1 cellular context compared by ENCODE assay signal in the genomic region with DNA sequence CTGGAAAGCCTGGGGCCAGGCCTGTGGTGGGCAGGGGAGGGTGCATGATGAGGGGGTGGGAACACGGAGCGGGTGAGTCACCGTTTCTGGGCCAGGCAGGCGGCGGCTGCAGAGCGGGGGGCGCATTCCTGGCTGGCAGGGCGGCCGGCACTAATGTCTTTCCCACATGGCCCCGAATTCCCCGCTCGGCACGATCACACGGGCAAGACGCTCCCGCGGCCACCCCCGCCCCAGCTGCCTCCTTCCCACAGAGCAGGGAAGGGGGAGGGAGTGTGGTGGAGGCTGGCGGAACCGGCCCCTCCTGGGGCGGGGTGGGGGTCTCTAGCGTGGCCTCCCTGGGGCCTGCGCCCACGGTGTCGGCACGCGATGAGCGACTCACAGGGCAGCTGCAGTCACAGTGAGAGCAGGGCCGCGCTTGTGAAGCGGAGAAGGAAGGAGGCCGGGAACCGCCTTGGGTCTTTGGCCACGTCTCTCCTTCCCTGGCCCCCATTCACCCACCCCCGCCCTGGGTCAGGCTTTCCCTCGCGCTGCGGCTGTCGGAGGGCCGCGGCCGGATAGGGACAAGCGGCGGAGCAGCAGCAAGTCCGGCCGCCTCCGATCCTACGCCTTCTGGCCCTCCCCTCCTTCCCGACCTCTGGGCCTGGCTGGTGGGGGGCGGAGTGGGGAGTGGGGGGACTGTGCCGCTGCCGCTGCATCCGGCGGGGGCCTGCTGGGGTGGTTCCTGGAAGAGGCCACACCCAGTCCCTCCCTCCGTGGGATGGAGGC.
TF ChIP-seq lines count a peak whose summit lies in the region.

No MANE protein-coding gene starts in this region.

TF ChIP-seq in HepG2, 621 proteins besides CTCF, POLR2A, EP300 and RAD21 (continued from another document and continues in another):
- TF ChIP-seq, protein P1, sequence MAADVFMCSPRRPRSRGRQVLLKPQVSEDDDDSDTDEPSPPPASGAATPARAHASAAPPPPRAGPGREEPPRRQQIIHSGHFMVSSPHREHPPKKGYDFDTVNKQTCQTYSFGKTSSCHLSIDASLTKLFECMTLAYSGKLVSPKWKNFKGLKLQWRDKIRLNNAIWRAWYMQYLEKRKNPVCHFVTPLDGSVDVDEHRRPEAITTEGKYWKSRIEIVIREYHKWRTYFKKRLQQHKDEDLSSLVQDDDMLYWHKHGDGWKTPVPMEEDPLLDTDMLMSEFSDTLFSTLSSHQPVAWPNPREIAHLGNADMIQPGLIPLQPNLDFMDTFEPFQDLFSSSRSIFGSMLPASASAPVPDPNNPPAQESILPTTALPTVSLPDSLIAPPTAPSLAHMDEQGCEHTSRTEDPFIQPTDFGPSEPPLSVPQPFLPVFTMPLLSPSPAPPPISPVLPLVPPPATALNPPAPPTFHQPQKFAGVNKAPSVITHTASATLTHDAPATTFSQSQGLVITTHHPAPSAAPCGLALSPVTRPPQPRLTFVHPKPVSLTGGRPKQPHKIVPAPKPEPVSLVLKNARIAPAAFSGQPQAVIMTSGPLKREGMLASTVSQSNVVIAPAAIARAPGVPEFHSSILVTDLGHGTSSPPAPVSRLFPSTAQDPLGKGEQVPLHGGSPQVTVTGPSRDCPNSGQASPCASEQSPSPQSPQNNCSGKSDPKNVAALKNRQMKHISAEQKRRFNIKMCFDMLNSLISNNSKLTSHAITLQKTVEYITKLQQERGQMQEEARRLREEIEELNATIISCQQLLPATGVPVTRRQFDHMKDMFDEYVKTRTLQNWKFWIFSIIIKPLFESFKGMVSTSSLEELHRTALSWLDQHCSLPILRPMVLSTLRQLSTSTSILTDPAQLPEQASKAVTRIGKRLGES (CRISPR knock-in tag; IDR thresholded peaks at IDR 0.05; ENCODE audit: borderline replicate concordance), result no peak
- TF ChIP-seq, protein P2, sequence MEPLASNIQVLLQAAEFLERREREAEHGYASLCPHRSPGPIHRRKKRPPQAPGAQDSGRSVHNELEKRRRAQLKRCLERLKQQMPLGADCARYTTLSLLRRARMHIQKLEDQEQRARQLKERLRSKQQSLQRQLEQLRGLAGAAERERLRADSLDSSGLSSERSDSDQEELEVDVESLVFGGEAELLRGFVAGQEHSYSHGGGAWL (CRISPR knock-in tag; IDR thresholded peaks at IDR 0.05), result peak; percentile 48; the same call in 1 of the 2 replicates
- TF ChIP-seq, protein P3, sequence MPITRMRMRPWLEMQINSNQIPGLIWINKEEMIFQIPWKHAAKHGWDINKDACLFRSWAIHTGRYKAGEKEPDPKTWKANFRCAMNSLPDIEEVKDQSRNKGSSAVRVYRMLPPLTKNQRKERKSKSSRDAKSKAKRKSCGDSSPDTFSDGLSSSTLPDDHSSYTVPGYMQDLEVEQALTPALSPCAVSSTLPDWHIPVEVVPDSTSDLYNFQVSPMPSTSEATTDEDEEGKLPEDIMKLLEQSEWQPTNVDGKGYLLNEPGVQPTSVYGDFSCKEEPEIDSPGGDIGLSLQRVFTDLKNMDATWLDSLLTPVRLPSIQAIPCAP (CRISPR knock-in tag; IDR thresholded peaks at IDR 0.05; ENCODE audit: low read depth), result no peak
- TF ChIP-seq HNRNPUL1 (IDR thresholded peaks at IDR 0.05; ENCODE audit: low read depth, low read length) (no peak), ZNF329 (CRISPR knock-in tag; IDR thresholded peaks at IDR 0.05; ENCODE audit: low read depth) (peak; percentile 63; the same call in 1 of the 2 replicates), JUN (CRISPR knock-in tag; IDR thresholded peaks at IDR 0.05) (peak; percentile 73), KLF12 (CRISPR knock-in tag; IDR thresholded peaks at IDR 0.05; ENCODE audit: borderline replicate concordance) (no peak), ZNF460 (CRISPR knock-in tag; IDR thresholded peaks at IDR 0.05; ENCODE audit: borderline replicate concordance) (no peak), KDM4B (CRISPR knock-in tag; IDR thresholded peaks at IDR 0.05) (no peak; the same call in 1 of the 2 replicates), ZNF703 (CRISPR knock-in tag; IDR thresholded peaks at IDR 0.05; ENCODE audit: borderline replicate concordance) (no peak), MXI1 (IDR thresholded peaks at IDR 0.05; ENCODE audit: borderline replicate concordance, low read depth, low read length) (no peak), LCORL (IDR thresholded peaks at IDR 0.05) (no peak), LCORL (CRISPR knock-in tag; IDR thresholded peaks at IDR 0.05) (peak; percentile 59; the same call in 1 of the 2 replicates), KLF6 (CRISPR knock-in tag; IDR thresholded peaks at IDR 0.05) (no peak), ZNF234 (CRISPR knock-in tag; conservative IDR thresholded peaks at IDR 0.05) (no peak), ZNF333 (CRISPR knock-in tag; IDR thresholded peaks at IDR 0.05; ENCODE audit: borderline replicate concordance) (peak; percentile 68; the same call in 1 of the 2 replicates), ZKSCAN1 (IDR thresholded peaks at IDR 0.05; ENCODE audit: low read length) (no peak), ZBTB1 (CRISPR knock-in tag; IDR thresholded peaks at IDR 0.05; ENCODE audit: borderline replicate concordance) (no peak), ZNF607 (CRISPR knock-in tag; IDR thresholded peaks at IDR 0.05; ENCODE audit: borderline replicate concordance) (no peak), CBX5 (CRISPR knock-in tag; IDR thresholded peaks at IDR 0.05; ENCODE audit: borderline replicate concordance) (peak; percentile 73; the same call in 1 of the 2 replicates), RAD51 (IDR thresholded peaks at IDR 0.05; ENCODE audit: borderline replicate concordance) (no peak), ARNTL (CRISPR knock-in tag; IDR thresholded peaks at IDR 0.05) (peak; percentile 31), ZNF530 (CRISPR knock-in tag; IDR thresholded peaks at IDR 0.05; ENCODE audit: low read depth) (no peak), ZNF292 (CRISPR knock-in tag; IDR thresholded peaks at IDR 0.05; ENCODE audit: borderline replicate concordance, low read depth) (peak; percentile 63; the same call in 1 of the 2 replicates), ZNF788 (CRISPR knock-in tag; IDR thresholded peaks at IDR 0.05; ENCODE audit: borderline replicate concordance) (peak; percentile 36; the same call in 1 of the 2 replicates), CCDC6 (CRISPR knock-in tag; IDR thresholded peaks at IDR 0.05) (no peak; the same call in 1 of the 2 replicates), IRF2 (CRISPR knock-in tag; IDR thresholded peaks at IDR 0.05) (peak; percentile 20; the same call in 1 of the 2 replicates), CENPT (CRISPR knock-in tag; IDR thresholded peaks at IDR 0.05; ENCODE audit: low read depth) (no peak)
- TF ChIP-seq, protein P4, sequence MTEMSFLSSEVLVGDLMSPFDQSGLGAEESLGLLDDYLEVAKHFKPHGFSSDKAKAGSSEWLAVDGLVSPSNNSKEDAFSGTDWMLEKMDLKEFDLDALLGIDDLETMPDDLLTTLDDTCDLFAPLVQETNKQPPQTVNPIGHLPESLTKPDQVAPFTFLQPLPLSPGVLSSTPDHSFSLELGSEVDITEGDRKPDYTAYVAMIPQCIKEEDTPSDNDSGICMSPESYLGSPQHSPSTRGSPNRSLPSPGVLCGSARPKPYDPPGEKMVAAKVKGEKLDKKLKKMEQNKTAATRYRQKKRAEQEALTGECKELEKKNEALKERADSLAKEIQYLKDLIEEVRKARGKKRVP (CRISPR knock-in tag; IDR thresholded peaks at IDR 0.05), result 0 out of 4 replicates have a peak, but pooled peaks of 1 of the 2 experiments have one; percentile 31
- TF ChIP-seq, protein P5, sequence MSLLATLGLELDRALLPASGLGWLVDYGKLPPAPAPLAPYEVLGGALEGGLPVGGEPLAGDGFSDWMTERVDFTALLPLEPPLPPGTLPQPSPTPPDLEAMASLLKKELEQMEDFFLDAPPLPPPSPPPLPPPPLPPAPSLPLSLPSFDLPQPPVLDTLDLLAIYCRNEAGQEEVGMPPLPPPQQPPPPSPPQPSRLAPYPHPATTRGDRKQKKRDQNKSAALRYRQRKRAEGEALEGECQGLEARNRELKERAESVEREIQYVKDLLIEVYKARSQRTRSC (CRISPR knock-in tag; IDR thresholded peaks at IDR 0.05; ENCODE audit: low read depth), result no peak
- TF ChIP-seq, protein P6, sequence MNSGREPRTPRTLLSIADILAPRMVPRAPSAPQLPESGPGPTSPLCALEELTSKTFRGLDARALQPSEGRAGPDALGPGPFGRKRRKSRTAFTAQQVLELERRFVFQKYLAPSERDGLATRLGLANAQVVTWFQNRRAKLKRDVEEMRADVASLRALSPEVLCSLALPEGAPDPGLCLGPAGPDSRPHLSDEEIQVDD (CRISPR knock-in tag; IDR thresholded peaks at IDR 0.05; ENCODE audit: borderline replicate concordance), result peak; percentile 52; the same call in 1 of the 2 replicates
- TF ChIP-seq, protein P7, sequence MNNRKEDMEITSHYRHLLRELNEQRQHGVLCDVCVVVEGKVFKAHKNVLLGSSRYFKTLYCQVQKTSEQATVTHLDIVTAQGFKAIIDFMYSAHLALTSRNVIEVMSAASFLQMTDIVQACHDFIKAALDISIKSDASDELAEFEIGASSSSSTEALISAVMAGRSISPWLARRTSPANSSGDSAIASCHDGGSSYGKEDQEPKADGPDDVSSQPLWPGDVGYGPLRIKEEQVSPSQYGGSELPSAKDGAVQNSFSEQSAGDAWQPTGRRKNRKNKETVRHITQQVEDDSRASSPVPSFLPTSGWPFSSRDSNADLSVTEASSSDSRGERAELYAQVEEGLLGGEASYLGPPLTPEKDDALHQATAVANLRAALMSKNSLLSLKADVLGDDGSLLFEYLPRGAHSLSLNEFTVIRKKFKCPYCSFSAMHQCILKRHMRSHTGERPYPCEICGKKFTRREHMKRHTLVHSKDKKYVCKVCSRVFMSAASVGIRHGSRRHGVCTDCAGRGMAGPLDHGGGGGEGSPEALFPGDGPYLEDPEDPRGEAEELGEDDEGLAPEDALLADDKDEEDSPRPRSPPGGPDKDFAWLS (CRISPR knock-in tag; IDR thresholded peaks at IDR 0.05; ENCODE audit: borderline replicate concordance), result 0 out of 2 replicates have a peak, but pooled peaks have one; percentile 16
- TF ChIP-seq, protein P8, sequence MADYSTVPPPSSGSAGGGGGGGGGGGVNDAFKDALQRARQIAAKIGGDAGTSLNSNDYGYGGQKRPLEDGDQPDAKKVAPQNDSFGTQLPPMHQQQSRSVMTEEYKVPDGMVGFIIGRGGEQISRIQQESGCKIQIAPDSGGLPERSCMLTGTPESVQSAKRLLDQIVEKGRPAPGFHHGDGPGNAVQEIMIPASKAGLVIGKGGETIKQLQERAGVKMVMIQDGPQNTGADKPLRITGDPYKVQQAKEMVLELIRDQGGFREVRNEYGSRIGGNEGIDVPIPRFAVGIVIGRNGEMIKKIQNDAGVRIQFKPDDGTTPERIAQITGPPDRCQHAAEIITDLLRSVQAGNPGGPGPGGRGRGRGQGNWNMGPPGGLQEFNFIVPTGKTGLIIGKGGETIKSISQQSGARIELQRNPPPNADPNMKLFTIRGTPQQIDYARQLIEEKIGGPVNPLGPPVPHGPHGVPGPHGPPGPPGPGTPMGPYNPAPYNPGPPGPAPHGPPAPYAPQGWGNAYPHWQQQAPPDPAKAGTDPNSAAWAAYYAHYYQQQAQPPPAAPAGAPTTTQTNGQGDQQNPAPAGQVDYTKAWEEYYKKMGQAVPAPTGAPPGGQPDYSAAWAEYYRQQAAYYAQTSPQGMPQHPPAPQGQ (CRISPR knock-in tag; IDR thresholded peaks at IDR 0.05; ENCODE audit: borderline replicate concordance), result no peak
- TF ChIP-seq, protein P9, sequence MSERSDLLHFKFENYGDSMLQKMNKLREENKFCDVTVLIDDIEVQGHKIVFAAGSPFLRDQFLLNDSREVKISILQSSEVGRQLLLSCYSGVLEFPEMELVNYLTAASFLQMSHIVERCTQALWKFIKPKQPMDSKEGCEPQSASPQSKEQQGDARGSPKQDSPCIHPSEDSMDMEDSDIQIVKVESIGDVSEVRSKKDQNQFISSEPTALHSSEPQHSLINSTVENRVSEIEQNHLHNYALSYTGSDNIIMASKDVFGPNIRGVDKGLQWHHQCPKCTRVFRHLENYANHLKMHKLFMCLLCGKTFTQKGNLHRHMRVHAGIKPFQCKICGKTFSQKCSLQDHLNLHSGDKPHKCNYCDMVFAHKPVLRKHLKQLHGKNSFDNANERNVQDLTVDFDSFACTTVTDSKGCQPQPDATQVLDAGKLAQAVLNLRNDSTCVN (CRISPR knock-in tag; IDR thresholded peaks at IDR 0.05; ENCODE audit: borderline replicate concordance), result 0 out of 2 replicates have a peak, but pooled peaks have one; percentile 35
- TF ChIP-seq, protein P10, sequence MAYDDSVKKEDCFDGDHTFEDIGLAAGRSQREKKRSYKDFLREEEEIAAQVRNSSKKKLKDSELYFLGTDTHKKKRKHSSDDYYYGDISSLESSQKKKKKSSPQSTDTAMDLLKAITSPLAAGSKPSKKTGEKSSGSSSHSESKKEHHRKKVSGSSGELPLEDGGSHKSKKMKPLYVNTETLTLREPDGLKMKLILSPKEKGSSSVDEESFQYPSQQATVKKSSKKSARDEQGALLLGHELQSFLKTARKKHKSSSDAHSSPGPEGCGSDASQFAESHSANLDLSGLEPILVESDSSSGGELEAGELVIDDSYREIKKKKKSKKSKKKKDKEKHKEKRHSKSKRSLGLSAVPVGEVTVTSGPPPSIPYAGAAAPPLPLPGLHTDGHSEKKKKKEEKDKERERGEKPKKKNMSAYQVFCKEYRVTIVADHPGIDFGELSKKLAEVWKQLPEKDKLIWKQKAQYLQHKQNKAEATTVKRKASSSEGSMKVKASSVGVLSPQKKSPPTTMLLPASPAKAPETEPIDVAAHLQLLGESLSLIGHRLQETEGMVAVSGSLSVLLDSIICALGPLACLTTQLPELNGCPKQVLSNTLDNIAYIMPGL (CRISPR knock-in tag; IDR thresholded peaks at IDR 0.05; ENCODE audit: borderline replicate concordance in 1 of 2, low read depth in 1 of 2), result peak; percentile 18 to 23; a peak in 1 of 4 replicates
- TF ChIP-seq, protein P11, sequence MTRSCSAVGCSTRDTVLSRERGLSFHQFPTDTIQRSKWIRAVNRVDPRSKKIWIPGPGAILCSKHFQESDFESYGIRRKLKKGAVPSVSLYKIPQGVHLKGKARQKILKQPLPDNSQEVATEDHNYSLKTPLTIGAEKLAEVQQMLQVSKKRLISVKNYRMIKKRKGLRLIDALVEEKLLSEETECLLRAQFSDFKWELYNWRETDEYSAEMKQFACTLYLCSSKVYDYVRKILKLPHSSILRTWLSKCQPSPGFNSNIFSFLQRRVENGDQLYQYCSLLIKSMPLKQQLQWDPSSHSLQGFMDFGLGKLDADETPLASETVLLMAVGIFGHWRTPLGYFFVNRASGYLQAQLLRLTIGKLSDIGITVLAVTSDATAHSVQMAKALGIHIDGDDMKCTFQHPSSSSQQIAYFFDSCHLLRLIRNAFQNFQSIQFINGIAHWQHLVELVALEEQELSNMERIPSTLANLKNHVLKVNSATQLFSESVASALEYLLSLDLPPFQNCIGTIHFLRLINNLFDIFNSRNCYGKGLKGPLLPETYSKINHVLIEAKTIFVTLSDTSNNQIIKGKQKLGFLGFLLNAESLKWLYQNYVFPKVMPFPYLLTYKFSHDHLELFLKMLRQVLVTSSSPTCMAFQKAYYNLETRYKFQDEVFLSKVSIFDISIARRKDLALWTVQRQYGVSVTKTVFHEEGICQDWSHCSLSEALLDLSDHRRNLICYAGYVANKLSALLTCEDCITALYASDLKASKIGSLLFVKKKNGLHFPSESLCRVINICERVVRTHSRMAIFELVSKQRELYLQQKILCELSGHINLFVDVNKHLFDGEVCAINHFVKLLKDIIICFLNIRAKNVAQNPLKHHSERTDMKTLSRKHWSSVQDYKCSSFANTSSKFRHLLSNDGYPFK (CRISPR knock-in tag; IDR thresholded peaks at IDR 0.05; ENCODE audit: borderline replicate concordance), result peak; percentile 40; the same call in 1 of the 2 replicates
- TF ChIP-seq, protein P12, sequence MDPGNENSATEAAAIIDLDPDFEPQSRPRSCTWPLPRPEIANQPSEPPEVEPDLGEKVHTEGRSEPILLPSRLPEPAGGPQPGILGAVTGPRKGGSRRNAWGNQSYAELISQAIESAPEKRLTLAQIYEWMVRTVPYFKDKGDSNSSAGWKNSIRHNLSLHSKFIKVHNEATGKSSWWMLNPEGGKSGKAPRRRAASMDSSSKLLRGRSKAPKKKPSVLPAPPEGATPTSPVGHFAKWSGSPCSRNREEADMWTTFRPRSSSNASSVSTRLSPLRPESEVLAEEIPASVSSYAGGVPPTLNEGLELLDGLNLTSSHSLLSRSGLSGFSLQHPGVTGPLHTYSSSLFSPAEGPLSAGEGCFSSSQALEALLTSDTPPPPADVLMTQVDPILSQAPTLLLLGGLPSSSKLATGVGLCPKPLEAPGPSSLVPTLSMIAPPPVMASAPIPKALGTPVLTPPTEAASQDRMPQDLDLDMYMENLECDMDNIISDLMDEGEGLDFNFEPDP (CRISPR knock-in tag; conservative IDR thresholded peaks at IDR 0.05), result no peak
